Comparison of ENCODE assay signal across 26 cellular contexts in genomic region chr5:59049070-59049469, GRCh38.
"Had no signal": no experiment of that assay in that cellular context is flagged by ENCODE, and none has a peak within 500 bp of the region (broad histone marks: within the 10 kb centered on the region; RNA-seq: fewer than 3 reads in every experiment).

No MANE protein-coding gene starts in this region.

- H3K9me3 ChIP-seq: lower lobe of right lung, pancreas, prostate gland, sigmoid colon, spleen, tibial nerve, upper lobe of left lung had no signal

- H3K4me1 ChIP-seq: lower lobe of right lung, pancreas, prostate gland, sigmoid colon, spleen, tibial nerve had no signal

- H3K4me3 Mint-ChIP-seq: naive thymus-derived CD8-positive, alpha-beta T cell; nephron; neural crest cell; stimulated activated memory B cell treated with anti-CD40 and anti-IgM and Interleukin-4, amounts not matched to agents 10 μg/mL and 1 μg/mL and 100 μg/mL, for 72 hours; stimulated activated naive CD8-positive, alpha-beta T cell treated with anti-CD3 and anti-CD28 coated beads, Interleukin-15, amount 100 ng/mL, for 72 hours had no signal

- H3K27ac Mint-ChIP-seq: naive thymus-derived CD8-positive, alpha-beta T cell; nephron; stimulated activated memory B cell treated with anti-CD40 and anti-IgM and Interleukin-4, amounts not matched to agents 10 μg/mL and 1 μg/mL and 100 μg/mL, for 72 hours; stimulated activated naive CD8-positive, alpha-beta T cell treated with anti-CD3 and anti-CD28 coated beads, Interleukin-15, amount 100 ng/mL, for 72 hours had no signal

- DNase-seq: hippocampal formation; kidney glomerular epithelial cell; left cardiac atrium; lower lobe of right lung; mammary epithelial cell; mesenchymal stem cell; naive thymus-derived CD8-positive, alpha-beta T cell; nucleus accumbens; pancreas; posterior cingulate gyrus; retina; right cardiac atrium; sigmoid colon; small intestine; spleen; stimulated activated CD4-positive, alpha-beta T cell treated with anti-CD3 and anti-CD28 coated beads, Interleukin-4, amount 100 ng/mL, for 24 hours; stimulated activated naive CD4-positive, alpha-beta T cell treated with Interleukin-2 at 50 U/mL for 16 hours; stimulated activated naive CD8-positive, alpha-beta T cell treated with anti-CD3 and anti-CD28 coated beads, Interleukin-15, amount 100 ng/mL, for 72 hours; substantia nigra; upper lobe of left lung had no signal

- H3K36me3 ChIP-seq: lower lobe of right lung, pancreas, prostate gland, sigmoid colon, spleen, tibial nerve, upper lobe of left lung had no signal

- H3K4me1 Mint-ChIP-seq: nephron; neural crest cell; stimulated activated memory B cell treated with anti-CD40 and anti-IgM and Interleukin-4, amounts not matched to agents 10 μg/mL and 1 μg/mL and 100 μg/mL, for 72 hours; stimulated activated naive CD8-positive, alpha-beta T cell treated with anti-CD3 and anti-CD28 coated beads, Interleukin-15, amount 100 ng/mL, for 72 hours had no signal

- H3K9me3 Mint-ChIP-seq: naive thymus-derived CD8-positive, alpha-beta T cell; nephron; stimulated activated memory B cell treated with anti-CD40 and anti-IgM and Interleukin-4, amounts not matched to agents 10 μg/mL and 1 μg/mL and 100 μg/mL, for 72 hours; stimulated activated naive CD8-positive, alpha-beta T cell treated with anti-CD3 and anti-CD28 coated beads, Interleukin-15, amount 100 ng/mL, for 72 hours had no signal

- H3K4me3 ChIP-seq: lower lobe of right lung, pancreas, prostate gland, sigmoid colon, spleen, tibial nerve, upper lobe of left lung had no signal

- H3K36me3 Mint-ChIP-seq: naive thymus-derived CD8-positive, alpha-beta T cell had no signal

- H3K27me3 ChIP-seq: pancreas, sigmoid colon, spleen, tibial nerve, upper lobe of left lung had no signal

- H3K27ac ChIP-seq: lower lobe of right lung, pancreas, prostate gland, spleen, tibial nerve, upper lobe of left lung had no signal

- H3K27me3 Mint-ChIP-seq: stimulated activated memory B cell treated with anti-CD40 and anti-IgM and Interleukin-4, amounts not matched to agents 10 μg/mL and 1 μg/mL and 100 μg/mL, for 72 hours; stimulated activated naive CD8-positive, alpha-beta T cell treated with anti-CD3 and anti-CD28 coated beads, Interleukin-15, amount 100 ng/mL, for 72 hours had no signal

- ATAC-seq: left cardiac atrium; left lobe of liver; naive thymus-derived CD8-positive, alpha-beta T cell; pancreas; right cardiac atrium; stimulated activated memory B cell treated with anti-CD40 and anti-IgM and Interleukin-4, amounts not matched to agents 10 μg/mL and 1 μg/mL and 100 μg/mL, for 72 hours; stimulated activated naive CD8-positive, alpha-beta T cell treated with anti-CD3 and anti-CD28 coated beads, Interleukin-15, amount 100 ng/mL, for 72 hours had no signal
